Comparison of ENCODE assay signal across 11 cellular contexts in genomic region chr9:37565661-37566618, GRCh38. TPM values are rescaled to one million over a fixed set of nuclear protein-coding genes. Genes with fewer than 3 reads are reported as not detected.
DNase-seq lines count a peak whose midpoint lies in the region; ATAC-seq, FAIRE-seq and TF ChIP-seq lines count a peak whose summit lies in the region.
"Had no signal": no experiment of that assay in that cellular context is flagged by ENCODE, and none has a peak within 500 bp of the region (broad histone marks: within the 10 kb centered on the region; RNA-seq: fewer than 3 reads in every experiment).

No MANE protein-coding gene starts in this region.

- H3K36me3 ChIP-seq in SU-DHL-6 (ENCODE audit: low read length) (peaks cover 9% of the 10 kb centered on the region), upper lobe of left lung (no peaks in the 10 kb centered on the region)

- no peaks in the 10 kb centered on the region for H3K79me2 ChIP-seq in SU-DHL-6 (ENCODE audit: insufficient read depth, low read length)

- TF ChIP-seq POLR2A in GM12892 (IDR thresholded peaks at IDR 0.05; ENCODE audit: low read depth, low read length) (peak; percentile 43; the same call in 1 of the 2 replicates), upper lobe of left lung (IDR thresholded peaks at IDR 0.05) (no peak)

- H3K27me3 ChIP-seq in SU-DHL-6 (ENCODE audit: low read length) (no peaks in the 10 kb centered on the region), upper lobe of left lung (no peaks in the 10 kb centered on the region)

- H3K27ac ChIP-seq in SU-DHL-6 (ENCODE audit: low read depth, low read length) (peak overlapping the region; percentile 68), upper lobe of left lung (no peak overlapping the region)

- no peak for TF ChIP-seq EP300 in upper lobe of left lung (IDR thresholded peaks at IDR 0.05)

- no peak overlapping the region for H2AFZ ChIP-seq in SU-DHL-6 (ENCODE audit: low read depth, low read length, severe bottlenecking)

- H4K20me1 ChIP-seq in SU-DHL-6 (ENCODE audit: low read depth, low read length): no peaks in the 10 kb centered on the region

- H3K4me3 ChIP-seq in SU-DHL-6 (ENCODE audit: insufficient read depth, low read length, poor library complexity, severe bottlenecking) (no peak overlapping the region), foreskin fibroblast (ENCODE audit: low read depth in 1 of 2, low read length in 2 of 2) (no peak overlapping the region), upper lobe of left lung (no peak overlapping the region)

- H3K4me2 ChIP-seq in SU-DHL-6 (ENCODE audit: low read depth, low read length, poor library complexity, severe bottlenecking): peak overlapping the region; percentile 42

- DNase-seq in GM12892 (ENCODE audit: insufficient read length) (no peak), foreskin fibroblast (no peak), mesenteric fat pad (ENCODE audit: low spot score) (no peak), upper lobe of left lung (no peak), left cardiac atrium (no peak)
- DNase-seq: activated CD4-positive, alpha-beta T cell treated with anti-CD3 and anti-CD28 coated beads for 4 hours; natural killer cell; NCI-H146 had no signal

- H3F3A ChIP-seq in SU-DHL-6 (ENCODE audit: insufficient read depth): peaks cover 6% of the 10 kb centered on the region; the same call in 1 of the 2 replicates

- ATAC-seq in GM21381 (IDR thresholded peaks at IDR 0.05; ENCODE audit: unreplicated experiment) (peak; percentile 78), HG03064 (IDR thresholded peaks at IDR 0.05; ENCODE audit: low read depth, unreplicated experiment) (peak; percentile 86), upper lobe of left lung (ENCODE audit: low FRiP score in 2 of 2) (no peak), left cardiac atrium (no peak)
- ATAC-seq: natural killer cell had no signal

- H3K9ac ChIP-seq in SU-DHL-6 (ENCODE audit: low read length): peak overlapping the region; percentile 27; the same call in 1 of the 2 replicates

- H3K9me2 ChIP-seq in SU-DHL-6 (replicated peaks; ENCODE audit: insufficient read depth, low read length): no peaks in the 10 kb centered on the region

- TF ChIP-seq CTCF in SU-DHL-6 (IDR thresholded peaks at IDR 0.05; ENCODE audit: insufficient read depth, low read length, poor library complexity, severe bottlenecking) (no peak), foreskin fibroblast (IDR thresholded peaks at IDR 0.05; ENCODE audit: low read depth, low read length) (no peak), upper lobe of left lung (IDR thresholded peaks at IDR 0.05) (no peak)

- H3K9me3 ChIP-seq in SU-DHL-6 (ENCODE audit: insufficient read depth, low read length) (peaks cover 12% of the 10 kb centered on the region; the same call in 1 of the 2 replicates), upper lobe of left lung (peaks cover 0 to 6% (median 0%) of the 10 kb centered on the region in 4 donors)

- peak; percentile 68 for FAIRE-seq in GM12892 (lab: Jason Lieb, UNC)

- no peaks in the 10 kb centered on the region for H3K4me1 ChIP-seq in upper lobe of left lung

- intact Hi-C loops in left cardiac atrium (cut with DNase I): loop anchor here in 1 of 2 donors (10.0 kb wide), 1 partner anchor 51 kb away; no protein-coding TSS in a partner anchor

- whole genome bisulfite sequencing in upper lobe of left lung, 2 donors: 88 to 90% methylated on average over 7 of the region's 7 CpGs

RNA-seq across cellular contexts. Expression of gene FBXO10, which starts 10.2 kb away (rescaled TPM):
- polyA plus RNA-seq in GM12892 (2012; ENCODE audit: missing spikeins): 7.8 TPM
- total RNA-seq in mesenteric fat pad (10.6 TPM), upper lobe of left lung (10 to 100 TPM in 2 of 6 donors, 1 to 10 TPM in 4; 7.9 to 13.4 (median 8.7) TPM), left cardiac atrium (1 to 10 TPM; 6.4 to 6.7 TPM)

RNA-seq across cellular contexts. Expression of gene TOMM5, which starts 26.5 kb away (rescaled TPM):
- polyA plus RNA-seq in GM12892 (2012; ENCODE audit: missing spikeins): 242 TPM
- total RNA-seq in mesenteric fat pad (82.7 TPM), upper lobe of left lung (10 to 100 TPM; 35.4 to 83.5 (median 54.2) TPM), left cardiac atrium (10 to 100 TPM; 58.8 to 64.9 TPM)

Comparison
In these comparisons a context has a peak if more than half of its experiments do, and no peak if none do; other contexts are left out.
1. ATAC-seq: peak in GM21381 (single experiment) and HG03064 (single experiment); none in upper lobe of left lung (0 of 2) and left cardiac atrium (0 of 2).